ENCODE assay signal across 20 cellular contexts in genomic region chr11:28132541-28132940, GRCh38.
"Had no signal": no experiment of that assay in that cellular context is flagged by ENCODE, and none has a peak within 500 bp of the region (broad histone marks: within the 10 kb centered on the region; RNA-seq: fewer than 3 reads in every experiment).

No MANE protein-coding gene starts in this region.

- ATAC-seq: activated CD8-positive, alpha-beta T cell treated with anti-CD3 and anti-CD28 coated beads, Interleukin-2, amount 10 ng/mL, durations not matched to agents 7 days and 5 days; left ventricle myocardium superior; pancreas; right cardiac atrium; stimulated activated effector memory CD8-positive, alpha-beta T cell treated with anti-CD3 and anti-CD28 coated beads, Interleukin-12 subunit alpha, Interleukin-12 subunit beta, amount 100 ng/mL, for 72 hours; stimulated activated naive CD8-positive, alpha-beta T cell treated with anti-CD3 and anti-CD28 coated beads, Interleukin-15, amount 100 ng/mL, for 72 hours had no signal

- H3K4me3 ChIP-seq: coronary artery, esophagus squamous epithelium, pancreas, skin epidermis, tibial artery had no signal

- H3K27me3 ChIP-seq: esophagus squamous epithelium, neutrophil, pancreas, tibial artery had no signal

- DNase-seq: activated CD4-positive, alpha-beta T cell treated with anti-CD3 and anti-CD28 coated beads, Interleukin-2, amount 10 ng/mL, durations not matched to agents 7 days and 5 days; activated CD4-positive, CD25-positive, alpha-beta regulatory T cell treated with anti-CD3 and anti-CD28 coated beads, Interleukin-2, amount 50 U/mL, for 72 hours; activated CD8-positive, alpha-beta T cell treated with anti-CD3 and anti-CD28 coated beads, Interleukin-2, amount 10 ng/mL, durations not matched to agents 7 days and 5 days; activated gamma-delta T cell treated with Interleukin-2 at 50 U/mL for 16 hours; endodermal cell; esophagus squamous epithelium; foreskin melanocyte; left ventricle myocardium superior; mammary epithelial cell; midbrain; pancreas; right cardiac atrium; stimulated activated CD4-positive, alpha-beta T cell treated with anti-CD3 and anti-CD28 coated beads, Interleukin-1b, Interleukin-23, amount 100 ng/mL, for 48 hours; stimulated activated naive CD8-positive, alpha-beta T cell treated with anti-CD3 and anti-CD28 coated beads, Interleukin-15, amount 100 ng/mL, for 72 hours; tibial artery had no signal

- H3K9me3 ChIP-seq: esophagus squamous epithelium, neutrophil, pancreas, tibial artery had no signal

- H3K36me3 ChIP-seq: neutrophil, pancreas had no signal

- H3K4me1 ChIP-seq: esophagus squamous epithelium, pancreas, tibial artery had no signal

- H3K27ac ChIP-seq: coronary artery, esophagus squamous epithelium, neutrophil, pancreas, skin epidermis, tibial artery, VCaP had no signal
